9 cellular contexts compared by ENCODE assay signal in the genomic region with DNA sequence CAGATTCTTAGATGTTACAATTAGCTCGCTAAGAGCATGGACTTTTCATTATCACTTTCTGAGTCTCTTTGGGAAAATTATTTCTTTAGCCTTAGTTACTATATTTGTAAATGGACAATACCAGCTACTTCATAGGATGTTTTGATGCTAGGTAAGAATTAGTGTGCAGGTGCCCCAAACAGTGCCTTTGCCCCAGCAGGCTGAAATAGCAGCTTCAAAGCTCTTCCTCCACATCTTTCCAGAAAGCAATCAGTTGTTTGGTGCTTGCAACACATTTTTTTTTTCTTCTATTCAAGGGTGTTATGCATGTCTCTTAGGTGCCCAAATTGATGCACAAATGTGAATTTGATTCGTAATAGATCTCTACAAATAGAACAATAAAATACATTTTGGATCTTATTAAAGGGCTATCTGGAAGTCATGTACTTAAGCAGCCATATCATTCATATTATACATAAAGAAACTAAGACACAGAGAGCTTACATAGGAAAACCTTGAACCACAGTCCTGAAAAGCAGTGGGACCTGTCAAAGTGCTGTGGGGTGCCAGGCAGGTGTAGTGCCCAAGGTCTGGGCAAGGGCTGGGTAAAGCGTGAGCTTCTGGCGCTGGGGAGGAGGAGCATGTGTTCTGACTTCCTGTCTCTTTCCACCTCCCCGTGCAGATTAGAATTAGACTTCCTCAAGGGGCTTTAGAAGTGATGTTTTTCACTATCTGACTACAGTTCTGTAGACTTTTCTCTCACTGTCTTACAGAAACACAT.
A peak's percentile ranks its signal among the peaks of the same experiment; 100 is the strongest.
DNase-seq lines count a peak whose midpoint lies in the region; ATAC-seq and TF ChIP-seq lines count a peak whose summit lies in the region.
"Had no signal": no experiment of that assay in that cellular context is flagged by ENCODE, and none has a peak within 500 bp of the region (broad histone marks: within the 10 kb centered on the region; RNA-seq: fewer than 3 reads in every experiment).

No MANE protein-coding gene starts in this region.

- H4K20me1 ChIP-seq in hepatocyte (ENCODE audit: insufficient read depth, poor library complexity, severe bottlenecking) = peaks cover 38% of the 10 kb centered on the region

- no peaks in the 10 kb centered on the region for H3K9me3 Mint-ChIP-seq in CD4-positive, alpha-beta T cell
- no peaks in the 10 kb centered on the region for H3K9me3 Mint-ChIP-seq in T-helper 2 cell treated with Interferon-gamma antibody and Interleukin-4, amounts not matched to agents 5 μg/mL and 100 μg/mL, for 36 hours
- H3K9me3 Mint-ChIP-seq: neural crest cell had no signal

- no peak for TF ChIP-seq CTCF in CD4-positive, alpha-beta T cell (IDR thresholded peaks at IDR 0.05)
- no peak for TF ChIP-seq CTCF in hepatocyte (IDR thresholded peaks at IDR 0.05; ENCODE audit: poor library complexity)

- H3K9me3 ChIP-seq in CD4-positive, alpha-beta T cell (ENCODE audit: control insufficient read depth, low read length) = no peaks in the 10 kb centered on the region
- no peaks in the 10 kb centered on the region for H3K9me3 ChIP-seq in hepatocyte (ENCODE audit: low read depth)

- no peak overlapping the region for H3K4me3 ChIP-seq in hepatocyte

- POLR2A ChIA-PET in CD4-positive, alpha-beta T cell (lab: Charles Lee) = interaction anchor here (0.6 to 1.6 kb wide), 6 partner anchors 14 to 230 kb away, joined by 3 to 5 read pairs (median 3); no protein-coding TSS in a partner anchor

- H3K36me3 ChIP-seq in hepatocyte (replicated peaks; ENCODE audit: insufficient read depth, low read depth) = no peaks in the 10 kb centered on the region

- no peaks in the 10 kb centered on the region for H3K27me3 ChIP-seq in CD4-positive, alpha-beta T cell (ENCODE audit: control insufficient read depth, insufficient read depth, low read length)
- no peaks in the 10 kb centered on the region for H3K27me3 ChIP-seq in hepatocyte

- no peak overlapping the region for H3K27ac ChIP-seq in CD4-positive, alpha-beta T cell (ENCODE audit: low read depth, low read length)
- H3K27ac ChIP-seq in hepatocyte = peak overlapping the region; percentile 38

- H3K4me3 Mint-ChIP-seq in CD4-positive, alpha-beta T cell = peak overlapping the region; percentile 77
- peak overlapping the region; percentile 61 for H3K4me3 Mint-ChIP-seq in T-helper 2 cell treated with Interferon-gamma antibody and Interleukin-4, amounts not matched to agents 5 μg/mL and 100 μg/mL, for 36 hours
- H3K4me3 Mint-ChIP-seq: neural crest cell had no signal

- peaks cover 100% of the 10 kb centered on the region for H3K79me2 ChIP-seq in hepatocyte

- ATAC-seq in CD4-positive, alpha-beta T cell (ENCODE audit: poor library complexity) = peak; percentile 73
- ATAC-seq in GM21526 (IDR thresholded peaks at IDR 0.05; ENCODE audit: low FRiP score, unreplicated experiment) = peak; percentile 35

- intact Hi-C loops in CD4-positive, alpha-beta T cell (cut with DNase I, micrococcal nuclease) = loop anchor here in 1 of 2 experiments (5.0 kb wide), 1 partner anchor 35 kb away; no protein-coding TSS in a partner anchor

- peaks cover 4% of the 10 kb centered on the region for H3K36me3 Mint-ChIP-seq in CD4-positive, alpha-beta T cell (ENCODE audit: low read depth)
- H3K36me3 Mint-ChIP-seq in T-helper 2 cell treated with Interferon-gamma antibody and Interleukin-4, amounts not matched to agents 5 μg/mL and 100 μg/mL, for 36 hours (ENCODE audit: low read depth) = peaks cover 12% of the 10 kb centered on the region

- DNase-seq in CD4-positive, alpha-beta T cell = peak in 9 of 10 experiments; percentile 9 to 51 (median 29)
- DNase-seq in T-helper 2 cell treated with Interferon-gamma antibody and Interleukin-4, amounts not matched to agents 5 μg/mL and 100 μg/mL, for 36 hours (ENCODE audit: low spot score) = no peak
- no peak for DNase-seq in hepatocyte (ENCODE audit: low spot score)
- DNase-seq in erythroblast (lab: John Stamatoyannopoulos, UW) = no peak
- no peak for DNase-seq in NCI-H1092 (lab: John Stamatoyannopoulos, UW)
- no peak for DNase-seq in midbrain (lab: John Stamatoyannopoulos, UW)
- DNase-seq in NCI-H187 treated with DMSO at 0.1 percent for 48 hours (lab: John Stamatoyannopoulos, UW) = no peak

- H3K4me1 ChIP-seq in hepatocyte (ENCODE audit: insufficient read depth) = peaks cover 49% of the 10 kb centered on the region

- H3K4me1 Mint-ChIP-seq in CD4-positive, alpha-beta T cell (ENCODE audit: low read depth) = peaks cover 85% of the 10 kb centered on the region
- H3K4me1 Mint-ChIP-seq in T-helper 2 cell treated with Interferon-gamma antibody and Interleukin-4, amounts not matched to agents 5 μg/mL and 100 μg/mL, for 36 hours (ENCODE audit: low read depth) = peaks cover 61% of the 10 kb centered on the region

- peak overlapping the region; percentile 87 for H3K27ac Mint-ChIP-seq in CD4-positive, alpha-beta T cell
- peak overlapping the region; percentile 21 for H3K27ac Mint-ChIP-seq in T-helper 2 cell treated with Interferon-gamma antibody and Interleukin-4, amounts not matched to agents 5 μg/mL and 100 μg/mL, for 36 hours

- H2AFZ ChIP-seq in hepatocyte = no peak overlapping the region

- 82% methylated on average over 5 of the region's 5 CpGs for WGBS in hepatocyte (ENCODE audit: low lambda C conversion rate, missing lambda C conversion rate)

- CTCF ChIA-PET in CD4-positive, alpha-beta T cell (lab: Charles Lee) = interaction anchor here (1.3 to 1.6 kb wide), 3 partner anchors 10 to 175 kb away, joined by 3 to 4 read pairs (median 3); no protein-coding TSS in a partner anchor

- H3K9me2 ChIP-seq in hepatocyte (replicated peaks; ENCODE audit: insufficient read depth) = no peaks in the 10 kb centered on the region

- no peaks in the 10 kb centered on the region for H3K27me3 Mint-ChIP-seq in CD4-positive, alpha-beta T cell
- H3K27me3 Mint-ChIP-seq in T-helper 2 cell treated with Interferon-gamma antibody and Interleukin-4, amounts not matched to agents 5 μg/mL and 100 μg/mL, for 36 hours (ENCODE audit: low read depth) = no peaks in the 10 kb centered on the region

- TF ChIP-seq POLR2A in erythroblast (IDR thresholded peaks at IDR 0.05; ENCODE audit: low read length) = no peak

- no peak overlapping the region for H3K4me2 ChIP-seq in hepatocyte

Comparison
In these comparisons a context has a peak if more than half of its experiments do, and no peak if none do; other contexts are left out.
1. DNase-seq: peak in CD4-positive, alpha-beta T cell (9 of 10); none in T-helper 2 cell treated with Interferon-gamma antibody and Interleukin-4, amounts not matched to agents 5 μg/mL and 100 μg/mL, for 36 hours (single experiment), hepatocyte (single experiment), erythroblast (0 of 2), NCI-H1092 (single experiment), midbrain (single experiment) and NCI-H187 treated with DMSO at 0.1 percent for 48 hours (single experiment).